ENCODE assay signal across 21 cellular contexts in genomic region chr7:81008901-81009300, GRCh38.
"Had no signal": no experiment of that assay in that cellular context is flagged by ENCODE, and none has a peak within 500 bp of the region (broad histone marks: within the 10 kb centered on the region; RNA-seq: fewer than 3 reads in every experiment).

No MANE protein-coding gene starts in this region.

- H3K4me3 Mint-ChIP-seq: naive thymus-derived CD8-positive, alpha-beta T cell; neural crest cell; stimulated activated effector memory CD8-positive, alpha-beta T cell treated with anti-CD3 and anti-CD28 coated beads, Interleukin-12 subunit alpha, Interleukin-12 subunit beta, amount 100 ng/mL, for 72 hours had no signal

- H3K27ac Mint-ChIP-seq: naive thymus-derived CD8-positive, alpha-beta T cell; stimulated activated effector memory CD8-positive, alpha-beta T cell treated with anti-CD3 and anti-CD28 coated beads, Interleukin-12 subunit alpha, Interleukin-12 subunit beta, amount 100 ng/mL, for 72 hours had no signal

- H3K27ac ChIP-seq: coronary artery, gastrocnemius medialis, neutrophil, pancreas, prostate gland, right atrium auricular region, stomach, thyroid gland, vagina had no signal

- H3K36me3 ChIP-seq: gastrocnemius medialis, neutrophil, pancreas, prostate gland, right atrium auricular region, stomach, thyroid gland, vagina had no signal

- H3K4me1 Mint-ChIP-seq: naive thymus-derived CD8-positive, alpha-beta T cell; stimulated activated effector memory CD8-positive, alpha-beta T cell treated with anti-CD3 and anti-CD28 coated beads, Interleukin-12 subunit alpha, Interleukin-12 subunit beta, amount 100 ng/mL, for 72 hours had no signal

- H3K27me3 ChIP-seq: gastrocnemius medialis, neutrophil, pancreas, right atrium auricular region, stomach, thyroid gland, vagina had no signal

- H3K36me3 Mint-ChIP-seq: stimulated activated effector memory CD8-positive, alpha-beta T cell treated with anti-CD3 and anti-CD28 coated beads, Interleukin-12 subunit alpha, Interleukin-12 subunit beta, amount 100 ng/mL, for 72 hours had no signal

- H3K4me3 ChIP-seq: coronary artery, gastrocnemius medialis, pancreas, prostate gland, right atrium auricular region, stomach, thyroid gland, vagina had no signal

- H3K27me3 Mint-ChIP-seq: naive thymus-derived CD8-positive, alpha-beta T cell had no signal

- H3K4me1 ChIP-seq: gastrocnemius medialis, pancreas, prostate gland, right atrium auricular region, stomach, thyroid gland had no signal

- H3K9me3 ChIP-seq: neutrophil, pancreas, prostate gland, thyroid gland, vagina had no signal

- DNase-seq: dermis blood vessel endothelial cell; effector memory CD4-positive, alpha-beta T cell; gastrocnemius medialis; head of caudate nucleus; kidney; mesendoderm; naive thymus-derived CD8-positive, alpha-beta T cell; pancreas; stimulated activated CD4-positive, alpha-beta T cell treated with anti-CD3 and anti-CD28 coated beads, Interleukin-2, amount 100 ng/mL, for 24 hours; stimulated activated CD4-positive, alpha-beta T cell treated with anti-CD3 and anti-CD28 coated beads, Interleukin-4, amount 100 ng/mL, for 24 hours; stimulated activated naive CD4-positive, alpha-beta T cell treated with Interleukin-2 at 50 U/mL for 16 hours; stomach; thyroid gland; trophoblast cell had no signal
